Comparison of ENCODE assay signal across 10 cellular contexts in genomic region chr16:68790130-68790761, GRCh38. TPM values are rescaled to one million over a fixed set of nuclear protein-coding genes. Genes with fewer than 3 reads are reported as not detected.
DNase-seq lines count a peak whose midpoint lies in the region; ATAC-seq lines count a peak whose summit lies in the region.
"Had no signal": no experiment of that assay in that cellular context is flagged by ENCODE, and none has a peak within 500 bp of the region (broad histone marks: within the 10 kb centered on the region; RNA-seq: fewer than 3 reads in every experiment).

No MANE protein-coding gene starts in this region.

- H3K9ac ChIP-seq in SK-N-MC (ENCODE audit: insufficient read length): no peak overlapping the region

- H3K36me3 ChIP-seq in SK-N-MC (ENCODE audit: insufficient read depth, low read length): no peaks in the 10 kb centered on the region

- peak overlapping the region; percentile 47 for H3K4me3 ChIP-seq in SK-N-MC
- H3K4me3 ChIP-seq: coronary artery had no signal

- no peaks in the 10 kb centered on the region for H3K9me3 ChIP-seq in SK-N-MC (ENCODE audit: low read depth, low read length)

- H3K27ac ChIP-seq in SK-N-MC: peak overlapping the region; percentile 46
- H3K27ac ChIP-seq: coronary artery had no signal

- peak; percentile 91 for ATAC-seq in sciatic nerve
- ATAC-seq in HG02938 (IDR thresholded peaks at IDR 0.05; ENCODE audit: unreplicated experiment): no peak

- intact Hi-C loops in sciatic nerve (cut with DNase I): no loop called here

- DNase-seq in H4 (ENCODE audit: low spot score): peak; percentile 71
- peak; percentile 28 for DNase-seq in SK-N-MC (ENCODE audit: low read depth, low spot score)
- DNase-seq in glomerular visceral epithelial cell (ENCODE audit: extremely low spot score): peak; percentile 85
- no peak for DNase-seq in sciatic nerve (ENCODE audit: low spot score)
- no peak for DNase-seq in activated CD4-positive, alpha-beta T cell treated with anti-CD3 and anti-CD28 coated beads for 4 hours
- DNase-seq in stimulated activated CD4-positive, alpha-beta T cell treated with anti-CD3 and anti-CD28 coated beads, Interleukin-12 subunit alpha, Interleukin-12 subunit beta, amount 100 ng/mL, for 4 hours: no peak
- DNase-seq in activated CD8-positive, alpha-beta memory T cell treated with anti-CD3 and anti-CD28 coated beads, Interleukin-2, amount 50 U/mL, for 4 hours: no peak
- DNase-seq: stimulated activated CD4-positive, alpha-beta T cell treated with anti-CD3 and anti-CD28 coated beads, Interleukin-15, amount 100 ng/mL, for 24 hours had no signal

RNA-seq across cellular contexts. Expression of gene TANGO6, which starts 53.1 kb away (rescaled TPM):
- 10.6 and 28.7 TPM in 2 replicates for total RNA-seq in H4 (2014; rRNA removed; shearing (Covaris generic))
- total RNA-seq in sciatic nerve: 31.1 TPM

RNA-seq across cellular contexts. Expression of gene CDH1, which starts 53.2 kb away (rescaled TPM):
- total RNA-seq in H4 (2014; rRNA removed; shearing (Covaris generic)): not detected in 2 replicates
- total RNA-seq in sciatic nerve: 55.7 TPM

Comparison
In these comparisons a context has a peak if more than half of its experiments do, and no peak if none do; other contexts are left out.
1. DNase-seq: peak in H4 (single experiment), SK-N-MC (single experiment) and glomerular visceral epithelial cell (single experiment); none in sciatic nerve (single experiment), activated CD4-positive, alpha-beta T cell treated with anti-CD3 and anti-CD28 coated beads for 4 hours (0 of 2), stimulated activated CD4-positive, alpha-beta T cell treated with anti-CD3 and anti-CD28 coated beads, Interleukin-12 subunit alpha, Interleukin-12 subunit beta, amount 100 ng/mL, for 4 hours (single experiment) and activated CD8-positive, alpha-beta memory T cell treated with anti-CD3 and anti-CD28 coated beads, Interleukin-2, amount 50 U/mL, for 4 hours (single experiment).
2. RNA of gene CDH1, which starts 53.2 kb away (total RNA-seq): 55.7 TPM in sciatic nerve (single experiment); not detected in H4; every median in the first group is over 10 times any median in the second.